Comparison of ENCODE assay signal across 17 cellular contexts in genomic region chr2:105381119-105381668, GRCh38. TPM values are rescaled to one million over a fixed set of nuclear protein-coding genes. Genes with fewer than 3 reads are reported as not detected.
DNase-seq lines count a peak whose midpoint lies in the region; ATAC-seq, FAIRE-seq and TF ChIP-seq lines count a peak whose summit lies in the region.
"Had no signal": no experiment of that assay in that cellular context is flagged by ENCODE, and none has a peak within 500 bp of the region (broad histone marks: within the 10 kb centered on the region; RNA-seq: fewer than 3 reads in every experiment).

No MANE protein-coding gene starts in this region.

- H3K4me2 ChIP-seq in K562 (ENCODE audit: insufficient read depth, low read length): peak overlapping the region; percentile 48; the same call in 1 of the 2 replicates
- H3K4me2 ChIP-seq: KMS-11 had no signal

- no peak for TF ChIP-seq EP300 in K562 (IDR thresholded peaks at IDR 0.05; ENCODE audit: low read length)

- DNase-seq in K562 (ENCODE audit: extremely low read depth in 1 of 4, low spot score in 3 of 4) (no peak), cardiac muscle cell (ENCODE audit: low read depth in 1 of 2, low spot score in 1 of 2) (no peak), prostate gland (ENCODE audit: low spot score) (no peak), uterus (no peak)
- DNase-seq in activated CD8-positive, alpha-beta T cell treated with anti-CD3 and anti-CD28 coated beads, Interleukin-2, amount 10 ng/mL, durations not matched to agents 7 days and 5 days: no peak
- DNase-seq in activated CD4-positive, alpha-beta T cell treated with anti-CD3 and anti-CD28 coated beads for 1 hour: no peak
- DNase-seq: activated naive CD4-positive, alpha-beta T cell treated with anti-CD3 and anti-CD28 coated beads for 36 hours; caudate nucleus; naive thymus-derived CD8-positive, alpha-beta T cell; NCI-H1417 treated with DMSO at 0.1 percent for 48 hours; PC-3; right lobe of liver; stimulated activated naive CD8-positive, alpha-beta T cell treated with anti-CD3 and anti-CD28 coated beads, Interleukin-15, Interleukin-2, amounts not matched to agents 100 U/mL and 50 U/mL, for 24 hours had no signal

- intact Hi-C loops in K562 (cut with micrococcal nuclease): no loop called here
- intact Hi-C loops in prostate gland (cut with DNase I): no loop called here
- intact Hi-C loops in uterus (cut with DNase I; ENCODE audit: low total_unique reads): no loop called here

- no peaks in the 10 kb centered on the region for H3K9me3 ChIP-seq in K562 (replicated peaks; ENCODE audit: control insufficient read depth, insufficient read depth, low read depth, low read length)
- no peaks in the 10 kb centered on the region for H3K9me3 ChIP-seq in cardiac muscle cell (ENCODE audit: low read depth)
- H3K9me3 ChIP-seq in prostate gland: no peaks in the 10 kb centered on the region
- H3K9me3 ChIP-seq in uterus: no peaks in the 10 kb centered on the region
- H3K9me3 ChIP-seq: HAP-1, right lobe of liver had no signal

- no peaks in the 10 kb centered on the region for H3K27me3 ChIP-seq in K562 (ENCODE audit: control insufficient read depth in 2 of 2, insufficient read depth in 2 of 2, low read length in 2 of 2)
- H3K27me3 ChIP-seq in cardiac muscle cell: no peaks in the 10 kb centered on the region
- H3K27me3 ChIP-seq in prostate gland (replicated peaks; ENCODE audit: insufficient read depth): no peaks in the 10 kb centered on the region
- H3K27me3 ChIP-seq in uterus: no peaks in the 10 kb centered on the region
- H3K27me3 ChIP-seq: right lobe of liver had no signal

- H3K9ac ChIP-seq in K562 (ENCODE audit: insufficient read depth in 1 of 2, low read depth in 2 of 2, low read length in 2 of 2): peak overlapping the region in 1 of 2 experiments; percentile 68; a peak in 1 of 4 replicates
- H3K9ac ChIP-seq: KMS-11 had no signal

- WGBS in K562 (ENCODE audit: insufficient coverage, low coverage, missing lambda C conversion rate): 61% methylated on average over 13 of the region's 13 CpGs
- 56% methylated on average over 13 of the region's 13 CpGs for WGBS in prostate gland

- no peaks in the 10 kb centered on the region for H3K9me1 ChIP-seq in K562 (ENCODE audit: control insufficient read depth, insufficient read depth, low read length)

- no peak for TF ChIP-seq POLR2A in K562 (conservative IDR thresholded peaks at IDR 0.05)
- no peak for TF ChIP-seq POLR2A in prostate gland (IDR thresholded peaks at IDR 0.05)
- no peak for TF ChIP-seq POLR2A in uterus (IDR thresholded peaks at IDR 0.05)

- H3K36me3 Mint-ChIP-seq in activated CD8-positive, alpha-beta T cell treated with anti-CD3 and anti-CD28 coated beads, Interleukin-2, amount 10 ng/mL, durations not matched to agents 7 days and 5 days (ENCODE audit: low read depth): no peaks in the 10 kb centered on the region
- H3K36me3 Mint-ChIP-seq: CD14-positive monocyte had no signal

- H3K4me3 ChIP-seq in K562 (no peak overlapping the region), cardiac muscle cell (no peak overlapping the region), prostate gland (no peak overlapping the region), uterus (no peak overlapping the region)
- H3K4me3 ChIP-seq: HAP-1, right lobe of liver had no signal

- peaks cover 63% of the 10 kb centered on the region; the same call in 2 of the 3 replicates for H3K36me3 ChIP-seq in K562 (ENCODE audit: control insufficient read depth, insufficient read depth, low read length)
- peaks cover 72% of the 10 kb centered on the region for H3K36me3 ChIP-seq in cardiac muscle cell
- H3K36me3 ChIP-seq in prostate gland: no peaks in the 10 kb centered on the region
- H3K36me3 ChIP-seq in uterus: no peaks in the 10 kb centered on the region

- H3K4me3 Mint-ChIP-seq in activated CD8-positive, alpha-beta T cell treated with anti-CD3 and anti-CD28 coated beads, Interleukin-2, amount 10 ng/mL, durations not matched to agents 7 days and 5 days: no peak overlapping the region
- H3K4me3 Mint-ChIP-seq: activated naive CD4-positive, alpha-beta T cell treated with anti-CD3 and anti-CD28 coated beads for 36 hours; CD14-positive monocyte; naive thymus-derived CD8-positive, alpha-beta T cell had no signal

- TF ChIP-seq CTCF in K562 (IDR thresholded peaks at IDR 0.05 in 2 of 3, conservative IDR thresholded peaks at IDR 0.05 in 1 of 3; ENCODE audit: insufficient read depth in 2 of 3, low read depth in 1 of 3, low read length in 3 of 3) (no peak), cardiac muscle cell (IDR thresholded peaks at IDR 0.05; ENCODE audit: low read depth, low read length) (no peak), prostate gland (IDR thresholded peaks at IDR 0.05) (no peak), uterus (IDR thresholded peaks at IDR 0.05) (no peak)

- 0 out of 2 replicates have a peak overlapping the region, but pooled peaks have one; percentile 6 for H2AFZ ChIP-seq in K562 (ENCODE audit: low read depth, low read length)

- no peak for FAIRE-seq in K562 (lab: Jason Lieb, UNC)

- peak; percentile 47 for ATAC-seq in K562
- ATAC-seq in activated CD8-positive, alpha-beta T cell treated with anti-CD3 and anti-CD28 coated beads, Interleukin-2, amount 10 ng/mL, durations not matched to agents 7 days and 5 days: no peak
- ATAC-seq in HG03439 (IDR thresholded peaks at IDR 0.05; ENCODE audit: unreplicated experiment): no peak
- ATAC-seq: naive thymus-derived CD8-positive, alpha-beta T cell; PC-3; stimulated activated naive CD8-positive, alpha-beta T cell treated with anti-CD3 and anti-CD28 coated beads, Interleukin-15, Interleukin-2, amounts not matched to agents 100 U/mL and 50 U/mL, for 24 hours had no signal

- no peak for TF ChIP-seq RAD21 in K562 (CRISPR knock-in tag; conservative IDR thresholded peaks at IDR 0.05 in 1 of 2, IDR thresholded peaks at IDR 0.05 in 1 of 2)

- H3K9me3 Mint-ChIP-seq in activated CD8-positive, alpha-beta T cell treated with anti-CD3 and anti-CD28 coated beads, Interleukin-2, amount 10 ng/mL, durations not matched to agents 7 days and 5 days (ENCODE audit: insufficient read depth): no peaks in the 10 kb centered on the region
- H3K9me3 Mint-ChIP-seq: activated naive CD4-positive, alpha-beta T cell treated with anti-CD3 and anti-CD28 coated beads for 36 hours; CD14-positive monocyte; naive thymus-derived CD8-positive, alpha-beta T cell had no signal

- no peaks in the 10 kb centered on the region for H3K79me2 ChIP-seq in K562 (ENCODE audit: control insufficient read depth, insufficient read depth, low read length)

- peaks cover 2 to 20% of the 10 kb centered on the region in 2 experiments; a peak in 4 of 5 replicates for H3K4me1 ChIP-seq in K562 (replicated peaks in 1 of 2; ENCODE audit: control insufficient read depth in 2 of 2, insufficient read depth in 2 of 2, low read length in 2 of 2)
- H3K4me1 ChIP-seq in cardiac muscle cell (ENCODE audit: low read depth): peaks cover 81% of the 10 kb centered on the region
- peaks cover 6% of the 10 kb centered on the region for H3K4me1 ChIP-seq in prostate gland (replicated peaks)
- peaks cover 4 to 9% of the 10 kb centered on the region in 2 donors for H3K4me1 ChIP-seq in uterus
- H3K4me1 ChIP-seq: HAP-1, right lobe of liver had no signal

- CTCF ChIA-PET in K562 (lab: Yijun Ruan, JAX; ENCODE audit: low intra/inter-chr PET ratio): interaction anchor here (1.7 kb wide), 1 partner anchor 140 kb away, joined by 6 read pairs; no protein-coding TSS in a partner anchor
- CTCF ChIA-PET in activated CD8-positive, alpha-beta T cell treated with anti-CD3 and anti-CD28 coated beads, Interleukin-2, amount 10 ng/mL, durations not matched to agents 7 days and 5 days (lab: Charles Lee): no interaction called here

- in situ Hi-C loops in K562 (cut with MboI): no loop called here

- H3K4me1 Mint-ChIP-seq in activated CD8-positive, alpha-beta T cell treated with anti-CD3 and anti-CD28 coated beads, Interleukin-2, amount 10 ng/mL, durations not matched to agents 7 days and 5 days (ENCODE audit: low read depth): no peaks in the 10 kb centered on the region

- POLR2A ChIA-PET in K562 (lab: Yijun Ruan, JAX): no interaction called here
- POLR2A ChIA-PET in activated CD8-positive, alpha-beta T cell treated with anti-CD3 and anti-CD28 coated beads, Interleukin-2, amount 10 ng/mL, durations not matched to agents 7 days and 5 days (lab: Charles Lee): no interaction called here

- H3K27ac Mint-ChIP-seq in activated CD8-positive, alpha-beta T cell treated with anti-CD3 and anti-CD28 coated beads, Interleukin-2, amount 10 ng/mL, durations not matched to agents 7 days and 5 days: no peak overlapping the region
- H3K27ac Mint-ChIP-seq: activated naive CD4-positive, alpha-beta T cell treated with anti-CD3 and anti-CD28 coated beads for 36 hours had no signal

- peak overlapping the region; percentile 53 for H3K27ac ChIP-seq in K562 (ENCODE audit: extremely low read depth, low read depth, low read length)
- peak overlapping the region; percentile 80 for H3K27ac ChIP-seq in cardiac muscle cell
- peak overlapping the region; percentile 57 to 59 for H3K27ac ChIP-seq in prostate gland
- peak overlapping the region; percentile 73 to 78 for H3K27ac ChIP-seq in uterus
- H3K27ac ChIP-seq: KMS-11, right lobe of liver had no signal

- BruUV-seq in K562 (replicated peaks; lab: Mats Ljungman, UMichigan): no TSS peak

- H4K20me1 ChIP-seq in K562 (replicated peaks; ENCODE audit: control insufficient read depth, insufficient read depth, low read length): no peaks in the 10 kb centered on the region

- H3K27me3 Mint-ChIP-seq in activated CD8-positive, alpha-beta T cell treated with anti-CD3 and anti-CD28 coated beads, Interleukin-2, amount 10 ng/mL, durations not matched to agents 7 days and 5 days (ENCODE audit: low read depth): no peaks in the 10 kb centered on the region
- H3K27me3 Mint-ChIP-seq: naive thymus-derived CD8-positive, alpha-beta T cell had no signal

RNA-seq across cellular contexts. Expression of gene FHL2, which starts 17.7 kb away (rescaled TPM):
- 11.6 and 14.9 TPM in 2 replicates for total RNA-seq in K562 (2011; cell fraction: chromatin; rRNA removed; ENCODE audit: low replicate concordance)
- 8.7 and 15.1 TPM in 2 replicates for total RNA-seq in K562 (2011; cell fraction: nucleolus; rRNA removed)
- 14.7 and 16.9 TPM in 2 replicates for total RNA-seq in K562 (2011; cell fraction: nucleoplasm; rRNA removed)
- total RNA-seq in K562 (2014; rRNA removed) (24.9 and 30.4 TPM in 2 replicates), K562 (2014; rRNA removed; fragmentation: Illumina TruSeq; extraction: Trizol) (20.4 and 23.9 TPM in 2 replicates), K562 (2015; rRNA removed; fragmentation: Illumina TruSeq; extraction: Trizol) (13.9 and 14.4 TPM in 2 replicates), K562 (2021) (31.4 and 33.6 TPM in 2 replicates), cardiac muscle cell (586 and 1,288 TPM in 2 replicates), prostate gland (100 to 1,000 TPM; 132 to 250 TPM), uterus (100 to 1,000 TPM in 1 of 4 donors, 10 to 100 TPM in 3; 27.4 to 100 (median 62.7) TPM)
- polyA plus RNA-seq in K562 (2011; rRNA removed) (7.5 and 24.2 TPM in 2 replicates), K562 (2014; fragmentation: Illumina TruSeq; extraction: Trizol) (31.3 and 33.1 TPM in 2 replicates), K562 (2014; fragmentation: Nextera tagmentation; extraction: Ambion mirVana) (10 to 100 TPM; 13.7 to 16.6 TPM), K562 (2014; rRNA removed) (32.5 and 34.5 TPM in 2 replicates), cardiac muscle cell (612 and 1,543 TPM in 2 replicates)
- polyA plus RNA-seq in K562 (2011; cell fraction: cytosol; rRNA removed): 10.0 and 28.0 TPM in 2 replicates
- 3.5 and 10.2 TPM in 2 replicates for polyA plus RNA-seq in K562 (2011; cell fraction: nucleus; rRNA removed)
- polyA plus RNA-seq in K562 (2012): 28.9 and 53.6 TPM in 2 replicates
- polyA minus RNA-seq in K562 (2011; rRNA and poly(A)+ RNA removed): 9.1 and 18.7 TPM in 2 replicates
- 5.1 and 5.5 TPM in 2 replicates for polyA minus RNA-seq in K562 (2011; cell fraction: cytosol; rRNA and poly(A)+ RNA removed)
- polyA minus RNA-seq in K562 (2011; cell fraction: nucleus; rRNA and poly(A)+ RNA removed): 1.9 and 10.8 TPM in 2 replicates
- total RNA-seq in activated CD8-positive, alpha-beta T cell treated with anti-CD3 and anti-CD28 coated beads, Interleukin-2, amount 10 ng/mL, durations not matched to agents 7 days and 5 days: 1 to 10 TPM; 1.9 to 2.2 TPM
- total RNA-seq: naive thymus-derived CD8-positive, alpha-beta T cell had no signal

RNA-seq across cellular contexts. Expression of gene C2orf49, which starts 43.9 kb away (rescaled TPM):
- 10.0 and 22.3 TPM in 2 replicates for total RNA-seq in K562 (2011; cell fraction: chromatin; rRNA removed; ENCODE audit: low replicate concordance)
- 7.4 and 7.7 TPM in 2 replicates for total RNA-seq in K562 (2011; cell fraction: nucleolus; rRNA removed)
- total RNA-seq in K562 (2011; cell fraction: nucleoplasm; rRNA removed): 15.1 and 30.0 TPM in 2 replicates
- total RNA-seq in K562 (2014; rRNA removed): 16.2 and 22.8 TPM in 2 replicates
- total RNA-seq in K562 (2014; rRNA removed; fragmentation: Illumina TruSeq; extraction: Trizol): 26.2 and 27.8 TPM in 2 replicates
- 22.6 and 25.6 TPM in 2 replicates for total RNA-seq in K562 (2015; rRNA removed; fragmentation: Illumina TruSeq; extraction: Trizol)
- 17.9 and 18.2 TPM in 2 replicates for total RNA-seq in K562 (2021)
- 27.6 and 32.7 TPM in 2 replicates for polyA plus RNA-seq in K562 (2011; rRNA removed)
- 4.5 and 13.5 TPM in 2 replicates for polyA plus RNA-seq in K562 (2011; cell fraction: cytosol; rRNA removed)
- 12.1 and 18.5 TPM in 2 replicates for polyA plus RNA-seq in K562 (2011; cell fraction: nucleus; rRNA removed)
- polyA plus RNA-seq in K562 (2012): 18.0 and 22.4 TPM in 2 replicates
- 33.0 and 38.2 TPM in 2 replicates for polyA plus RNA-seq in K562 (2014; fragmentation: Illumina TruSeq; extraction: Trizol)
- polyA plus RNA-seq in K562 (2014; fragmentation: Nextera tagmentation; extraction: Ambion mirVana): 10 to 100 TPM; 20.4 to 24.2 TPM
- polyA plus RNA-seq in K562 (2014; rRNA removed): 24.0 and 28.9 TPM in 2 replicates
- 16.1 and 16.6 TPM in 2 replicates for polyA minus RNA-seq in K562 (2011; rRNA and poly(A)+ RNA removed)
- 7.7 and 8.6 TPM in 2 replicates for polyA minus RNA-seq in K562 (2011; cell fraction: cytosol; rRNA and poly(A)+ RNA removed)
- 8.3 and 13.3 TPM in 2 replicates for polyA minus RNA-seq in K562 (2011; cell fraction: nucleus; rRNA and poly(A)+ RNA removed)
- total RNA-seq in cardiac muscle cell: 21.5 and 37.9 TPM in 2 replicates
- polyA plus RNA-seq in cardiac muscle cell: 19.2 and 31.3 TPM in 2 replicates
- total RNA-seq in prostate gland: 10 to 100 TPM; 13.1 to 26.2 TPM
- total RNA-seq in uterus: 10 to 100 TPM; 10.2 to 62.6 (median 22.8) TPM
- total RNA-seq in activated CD8-positive, alpha-beta T cell treated with anti-CD3 and anti-CD28 coated beads, Interleukin-2, amount 10 ng/mL, durations not matched to agents 7 days and 5 days: 10 to 100 TPM; 19.6 to 19.8 TPM

RNA-seq across cellular contexts. Expression of gene TGFBRAP1, which starts 51.7 kb away (rescaled TPM):
- total RNA-seq in K562 (2011; cell fraction: chromatin; rRNA removed; ENCODE audit: low replicate concordance): 12.6 and 19.3 TPM in 2 replicates
- total RNA-seq in K562 (2011; cell fraction: nucleolus; rRNA removed): 11.0 and 11.4 TPM in 2 replicates
- total RNA-seq in K562 (2011; cell fraction: nucleoplasm; rRNA removed): 9.5 and 11.0 TPM in 2 replicates
- total RNA-seq in K562 (2014; rRNA removed) (12.2 and 14.8 TPM in 2 replicates), K562 (2014; rRNA removed; fragmentation: Illumina TruSeq; extraction: Trizol) (10.1 and 11.0 TPM in 2 replicates), K562 (2015; rRNA removed; fragmentation: Illumina TruSeq; extraction: Trizol) (12.8 and 13.0 TPM in 2 replicates), K562 (2021) (18.0 and 19.6 TPM in 2 replicates), cardiac muscle cell (15.8 and 18.9 TPM in 2 replicates), prostate gland (10 to 100 TPM; 29.9 to 30.0 TPM), uterus (10 to 100 TPM; 21.0 to 38.7 (median 24.2) TPM)
- polyA plus RNA-seq in K562 (2011; rRNA removed) (8.9 TPM in 2 replicates), K562 (2014; fragmentation: Illumina TruSeq; extraction: Trizol) (15.5 and 16.0 TPM in 2 replicates), K562 (2014; fragmentation: Nextera tagmentation; extraction: Ambion mirVana) (1 to 10 TPM; 3.7 to 4.3 TPM), K562 (2014; rRNA removed) (10.5 and 13.8 TPM in 2 replicates), cardiac muscle cell (11.4 and 11.5 TPM in 2 replicates)
- 9.1 and 10.5 TPM in 2 replicates for polyA plus RNA-seq in K562 (2011; cell fraction: cytosol; rRNA removed)
- polyA plus RNA-seq in K562 (2011; cell fraction: nucleus; rRNA removed): 14.7 and 21.4 TPM in 2 replicates
- polyA plus RNA-seq in K562 (2012): 11.4 and 13.0 TPM in 2 replicates
- 9.3 and 11.3 TPM in 2 replicates for polyA minus RNA-seq in K562 (2011; rRNA and poly(A)+ RNA removed)
- polyA minus RNA-seq in K562 (2011; cell fraction: cytosol; rRNA and poly(A)+ RNA removed): 9.6 and 10.6 TPM in 2 replicates
- 8.6 and 9.9 TPM in 2 replicates for polyA minus RNA-seq in K562 (2011; cell fraction: nucleus; rRNA and poly(A)+ RNA removed)
- total RNA-seq in activated CD8-positive, alpha-beta T cell treated with anti-CD3 and anti-CD28 coated beads, Interleukin-2, amount 10 ng/mL, durations not matched to agents 7 days and 5 days: 10 to 100 TPM; 16.4 to 16.6 TPM
